Comparison of ENCODE assay signal across 18 cellular contexts in the genomic region with DNA sequence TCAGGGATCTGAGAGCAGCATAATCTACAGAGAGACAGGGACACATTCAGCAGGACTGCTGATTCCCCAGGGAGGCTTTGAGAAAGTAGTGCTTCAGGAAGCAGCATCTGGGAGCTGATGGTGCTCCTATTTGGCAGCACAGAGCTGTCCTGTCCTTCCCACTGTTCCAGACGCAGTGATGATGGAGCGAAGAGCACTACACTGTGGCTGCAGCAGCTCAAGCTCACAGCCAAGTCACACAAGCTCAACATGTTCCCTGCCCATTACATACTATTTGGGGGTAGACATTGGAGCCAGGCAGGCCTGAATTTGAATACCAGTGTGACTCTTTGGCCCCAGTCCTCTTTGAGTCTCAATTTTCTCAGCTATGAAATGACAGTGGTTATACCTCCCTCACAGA.
"Had no signal": no experiment of that assay in that cellular context is flagged by ENCODE, and none has a peak within 500 bp of the region (broad histone marks: within the 10 kb centered on the region; RNA-seq: fewer than 3 reads in every experiment).

No MANE protein-coding gene starts in this region.

- H3K27me3 Mint-ChIP-seq: effector memory CD8-positive, alpha-beta T cell had no signal

- H3K27ac Mint-ChIP-seq: effector memory CD8-positive, alpha-beta T cell had no signal

- H3K36me3 ChIP-seq: right lobe of liver, transverse colon, vagina, WERI-Rb-1 had no signal

- H3K4me2 ChIP-seq: smooth muscle cell had no signal

- H3K9me3 Mint-ChIP-seq: effector memory CD8-positive, alpha-beta T cell had no signal

- H3K4me3 ChIP-seq: psoas muscle, right lobe of liver, smooth muscle cell, transverse colon, vagina had no signal

- ATAC-seq: activated T-cell treated with anti-CD3 and anti-CD28 coated beads, Interleukin-2, amount 50 U/mL, for 4 hours; effector memory CD8-positive, alpha-beta T cell; foreskin keratinocyte; right lobe of liver had no signal

- DNase-seq: activated gamma-delta T cell treated with Interleukin-2 at 50 U/mL for 16 hours; activated T-cell treated with anti-CD3 and anti-CD28 coated beads, Interleukin-2, amount 50 U/mL, for 4 hours; aorta; cerebellar nuclear complex; dermis blood vessel endothelial cell; effector memory CD8-positive, alpha-beta T cell; foreskin keratinocyte; mesendoderm; psoas muscle; right lobe of liver; stimulated activated CD4-positive, alpha-beta T cell treated with anti-CD3 and anti-CD28 coated beads, Interleukin-4, amount 100 ng/mL, for 4 hours; stimulated activated CD8-positive, alpha-beta memory T cell treated with anti-CD3 and anti-CD28 coated beads, Interleukin-4, amount 100 ng/mL, for 48 hours; stimulated activated naive CD4-positive, alpha-beta T cell treated with Interleukin-2 at 50 U/mL for 16 hours; substantia nigra; transverse colon; WERI-Rb-1 had no signal

- H3K27ac ChIP-seq: foreskin keratinocyte, psoas muscle, right lobe of liver, transverse colon, vagina, WERI-Rb-1 had no signal

- H3K4me3 Mint-ChIP-seq: activated T-cell treated with anti-CD3 and anti-CD28 coated beads, Interleukin-2, amount 50 U/mL, for 4 hours; effector memory CD8-positive, alpha-beta T cell had no signal

- H3K4me1 ChIP-seq: foreskin keratinocyte, psoas muscle, vagina had no signal

- H3K27me3 ChIP-seq: foreskin keratinocyte, right lobe of liver, transverse colon, vagina had no signal

- H3K9me3 ChIP-seq: psoas muscle, right lobe of liver, transverse colon, vagina had no signal
